ENCODE assay signal across 28 cellular contexts in genomic region chr1:208165659-208166058, GRCh38.
A peak's percentile ranks its signal among the peaks of the same experiment; 100 is the strongest.
DNase-seq lines count a peak whose midpoint lies in the region; ATAC-seq and TF ChIP-seq lines count a peak whose summit lies in the region.
"Had no signal": no experiment of that assay in that cellular context is flagged by ENCODE, and none has a peak within 500 bp of the region (broad histone marks: within the 10 kb centered on the region; RNA-seq: fewer than 3 reads in every experiment).

No MANE protein-coding gene starts in this region.

- H3K36me3 ChIP-seq in mammary epithelial cell (ENCODE audit: insufficient read depth, low read length), result no peaks in the 10 kb centered on the region
- H3K36me3 ChIP-seq in uterus, result no peaks in the 10 kb centered on the region
- H3K36me3 ChIP-seq: brain microvascular endothelial cell, thoracic aorta had no signal

- H3K4me1 ChIP-seq in mammary epithelial cell (ENCODE audit: insufficient read depth, low read length), result peaks cover 23% of the 10 kb centered on the region
- peaks cover 6 to 18% of the 10 kb centered on the region in 2 donors for H3K4me1 ChIP-seq in uterus

- peaks cover 11% of the 10 kb centered on the region for H3K79me2 ChIP-seq in mammary epithelial cell (ENCODE audit: insufficient read depth, low read length)

- H3K27me3 Mint-ChIP-seq in MCF 10A (ENCODE audit: insufficient read depth, unreplicated experiment), result no peaks in the 10 kb centered on the region

- H3K9me3 Mint-ChIP-seq in MCF 10A (ENCODE audit: unreplicated experiment), result no peaks in the 10 kb centered on the region
- H3K9me3 Mint-ChIP-seq: activated T-cell treated with anti-CD3 and anti-CD28 coated beads, Interleukin-2, amount 50 U/mL, for 72 hours; CD4-positive, CD25-positive, alpha-beta regulatory T cell; H9; naive thymus-derived CD8-positive, alpha-beta T cell; stimulated activated effector memory CD8-positive, alpha-beta T cell treated with anti-CD3 and anti-CD28 coated beads, Interleukin-12 subunit alpha, Interleukin-12 subunit beta, amount 100 ng/mL, for 72 hours; T-helper 1 cell treated with Interleukin-12 subunit alpha and Interleukin-12 subunit beta and Interleukin-4 antibody, amounts not matched to agents 30 μg/mL and 1 μg/mL, for 36 hours; WTC11 had no signal

- peak; percentile 11 for DNase-seq in mammary epithelial cell
- no peak for DNase-seq in MCF 10A (ENCODE audit: unreplicated experiment)
- DNase-seq in amniotic stem cell (lab: John Stamatoyannopoulos, UW), result peak; percentile 40
- DNase-seq in iris pigment epithelial cell (ENCODE audit: low read depth), result peak; percentile 60
- DNase-seq in uterus, result peak; percentile 63 to 73
- DNase-seq in activated CD4-positive, alpha-beta T cell treated with anti-CD3 and anti-CD28 coated beads for 48 hours, result no peak
- no peak for DNase-seq in NCI-H1436 treated with DMSO at 0.1 percent for 48 hours (lab: John Stamatoyannopoulos, UW)
- DNase-seq: activated CD8-positive, alpha-beta T cell treated with anti-CD3 and anti-CD28 coated beads, Interleukin-2, amount 10 ng/mL, durations not matched to agents 7 days and 5 days; activated T-cell treated with anti-CD3 and anti-CD28 coated beads, Interleukin-2, amount 50 U/mL, for 72 hours; brain microvascular endothelial cell; CD4-positive, CD25-positive, alpha-beta regulatory T cell; DND-41; erythroblast; H9; heart right ventricle; naive thymus-derived CD8-positive, alpha-beta T cell; NCI-H1048; NCI-H2081; NCI-H510A treated with DMSO at 0.1 percent for 48 hours; SHP77 treated with DMSO at 0.1 percent for 48 hours; stimulated activated CD4-positive, alpha-beta T cell treated with anti-CD3 and anti-CD28 coated beads, Interleukin-12 subunit alpha, Interleukin-12 subunit beta, amount 100 ng/mL, for 4 hours had no signal

- no peak for TF ChIP-seq POLR2A in uterus (IDR thresholded peaks at IDR 0.05)

- intact Hi-C loops in mammary epithelial cell (cut with micrococcal nuclease) (loop anchor here (1.0 to 5.0 kb wide), 2 partner anchors 12 to 72 kb away; no protein-coding TSS in a partner anchor), MCF 10A (cut with micrococcal nuclease) (no loop called here), uterus (cut with DNase I; ENCODE audit: low total_unique reads) (no loop called here)

- no peak for TF ChIP-seq CTCF in mammary epithelial cell (conservative IDR thresholded peaks at IDR 0.05 in 1 of 2, IDR thresholded peaks at IDR 0.05 in 1 of 2; ENCODE audit: extremely low read depth in 1 of 2, insufficient read depth in 1 of 2, low read depth in 1 of 2, low read length in 2 of 2)
- TF ChIP-seq CTCF in MCF 10A (IDR thresholded peaks at IDR 0.05; ENCODE audit: unreplicated experiment), result no peak
- no peak for TF ChIP-seq CTCF in uterus (IDR thresholded peaks at IDR 0.05)

- H3K4me2 ChIP-seq in mammary epithelial cell (ENCODE audit: insufficient read depth, low read depth, low read length), result no peak overlapping the region

- no TSS peak for BruUV-seq in mammary epithelial cell (replicated peaks; lab: Mats Ljungman, UMichigan)
- no TSS peak for BruUV-seq in MCF 10A (replicated peaks; lab: Mats Ljungman, UMichigan)

- H3K36me3 Mint-ChIP-seq in MCF 10A (ENCODE audit: insufficient read depth, unreplicated experiment), result no peaks in the 10 kb centered on the region
- H3K36me3 Mint-ChIP-seq: activated naive CD8-positive, alpha-beta T cell; CD4-positive, CD25-positive, alpha-beta regulatory T cell; naive thymus-derived CD8-positive, alpha-beta T cell; stimulated activated effector memory CD8-positive, alpha-beta T cell treated with anti-CD3 and anti-CD28 coated beads, Interleukin-12 subunit alpha, Interleukin-12 subunit beta, amount 100 ng/mL, for 72 hours; WTC11 had no signal

- WGBS in mammary epithelial cell (ENCODE audit: low coverage, missing lambda C conversion rate), result 92% methylated on average over 6 of the region's 6 CpGs

- ATAC-seq in HG03039 (IDR thresholded peaks at IDR 0.05; ENCODE audit: unreplicated experiment), result no peak
- ATAC-seq: activated CD8-positive, alpha-beta T cell treated with anti-CD3 and anti-CD28 coated beads, Interleukin-2, amount 10 ng/mL, durations not matched to agents 7 days and 5 days; activated T-cell treated with anti-CD3 and anti-CD28 coated beads, Interleukin-2, amount 50 U/mL, for 72 hours; naive thymus-derived CD8-positive, alpha-beta T cell; psoas muscle; stimulated activated effector memory CD8-positive, alpha-beta T cell treated with anti-CD3 and anti-CD28 coated beads, Interleukin-12 subunit alpha, Interleukin-12 subunit beta, amount 100 ng/mL, for 72 hours; WTC11 had no signal

- POLR2A ChIA-PET in MCF 10A (lab: Yijun Ruan, JAX), result interaction anchor here (0.7 to 2.2 kb wide), 7 partner anchors 17 to 258 kb away, joined by 3 to 24 read pairs (median 7); partner anchors contain the start of gene PLXNA2

- in situ Hi-C loops in mammary epithelial cell (cut with MboI; ENCODE audit: low sequenced_read_pairs in 2 of 2), result no loop called here

- H4K20me1 ChIP-seq in mammary epithelial cell (ENCODE audit: insufficient read depth, low read length), result no peaks in the 10 kb centered on the region

- dilution Hi-C loops in mammary epithelial cell (cut with HindIII; ENCODE audit: low sequenced_read_pairs), result no loop called here

- H3K27me3 ChIP-seq in mammary epithelial cell (ENCODE audit: insufficient read depth, low read length) (no peaks in the 10 kb centered on the region), uterus (no peaks in the 10 kb centered on the region)
- H3K27me3 ChIP-seq: brain microvascular endothelial cell, heart right ventricle had no signal

- CTCF ChIA-PET in mammary epithelial cell (lab: Charles Lee; ENCODE audit: low non-redundant PET) (interaction anchor here (0.5 kb wide), 1 partner anchor 144 kb away, joined by 4 read pairs; no protein-coding TSS in a partner anchor), MCF 10A (lab: Yijun Ruan, JAX) (interaction anchor here (0.5 to 47.3 kb wide), 11 partner anchors 8 to 230 kb away, joined by 3 to 1037 read pairs (median 7); partner anchors contain the start of gene PLXNA2)

- no peaks in the 10 kb centered on the region for H3K9me3 ChIP-seq in mammary epithelial cell (replicated peaks; ENCODE audit: insufficient read depth, low read length)
- H3K9me3 ChIP-seq in uterus, result no peaks in the 10 kb centered on the region
- H3K9me3 ChIP-seq: heart right ventricle, psoas muscle, thoracic aorta had no signal

- H3K4me1 Mint-ChIP-seq in MCF 10A (ENCODE audit: insufficient read depth, unreplicated experiment), result peaks cover 57% of the 10 kb centered on the region
- H3K4me1 Mint-ChIP-seq: CD4-positive, CD25-positive, alpha-beta regulatory T cell; stimulated activated effector memory CD8-positive, alpha-beta T cell treated with anti-CD3 and anti-CD28 coated beads, Interleukin-12 subunit alpha, Interleukin-12 subunit beta, amount 100 ng/mL, for 72 hours had no signal

- H3K27ac ChIP-seq in mammary epithelial cell (ENCODE audit: insufficient read depth, low read depth, low read length) (peak overlapping the region; percentile 64), uterus (no peak overlapping the region)
- H3K27ac ChIP-seq: brain microvascular endothelial cell, heart right ventricle, psoas muscle, thoracic aorta had no signal

- H3K4me3 ChIP-seq in mammary epithelial cell (replicated peaks in 1 of 3; ENCODE audit: insufficient read depth in 1 of 3, low read depth in 2 of 3, low read length in 3 of 3) (no peak overlapping the region), uterus (no peak overlapping the region)
- H3K4me3 ChIP-seq: heart right ventricle, psoas muscle, thoracic aorta had no signal

- H3K9ac ChIP-seq in mammary epithelial cell (ENCODE audit: insufficient read depth, low read length), result no peak overlapping the region

- no peak overlapping the region for H3K4me3 Mint-ChIP-seq in MCF 10A (ENCODE audit: unreplicated experiment)
- H3K4me3 Mint-ChIP-seq: activated CD8-positive, alpha-beta T cell treated with anti-CD3 and anti-CD28 coated beads, Interleukin-2, amount 10 ng/mL, durations not matched to agents 7 days and 5 days; activated naive CD8-positive, alpha-beta T cell; activated T-cell treated with anti-CD3 and anti-CD28 coated beads, Interleukin-2, amount 50 U/mL, for 72 hours; H9; naive thymus-derived CD8-positive, alpha-beta T cell; stimulated activated effector memory CD8-positive, alpha-beta T cell treated with anti-CD3 and anti-CD28 coated beads, Interleukin-12 subunit alpha, Interleukin-12 subunit beta, amount 100 ng/mL, for 72 hours; T-helper 1 cell treated with Interleukin-12 subunit alpha and Interleukin-12 subunit beta and Interleukin-4 antibody, amounts not matched to agents 30 μg/mL and 1 μg/mL, for 36 hours; WTC11 had no signal

- H2AFZ ChIP-seq in mammary epithelial cell (ENCODE audit: low read depth, low read length), result no peak overlapping the region

- no peak overlapping the region for H3K27ac Mint-ChIP-seq in MCF 10A (ENCODE audit: low read depth, unreplicated experiment)
- H3K27ac Mint-ChIP-seq: activated CD8-positive, alpha-beta T cell treated with anti-CD3 and anti-CD28 coated beads, Interleukin-2, amount 10 ng/mL, durations not matched to agents 7 days and 5 days; activated naive CD8-positive, alpha-beta T cell; activated T-cell treated with anti-CD3 and anti-CD28 coated beads, Interleukin-2, amount 50 U/mL, for 72 hours; CD4-positive, CD25-positive, alpha-beta regulatory T cell; H9; naive thymus-derived CD8-positive, alpha-beta T cell; stimulated activated effector memory CD8-positive, alpha-beta T cell treated with anti-CD3 and anti-CD28 coated beads, Interleukin-12 subunit alpha, Interleukin-12 subunit beta, amount 100 ng/mL, for 72 hours; T-helper 1 cell treated with Interleukin-12 subunit alpha and Interleukin-12 subunit beta and Interleukin-4 antibody, amounts not matched to agents 30 μg/mL and 1 μg/mL, for 36 hours had no signal

Comparison
In these comparisons a context has a peak if more than half of its experiments do, and no peak if none do; other contexts are left out.
1. DNase-seq: peak in mammary epithelial cell (single experiment), amniotic stem cell (single experiment), iris pigment epithelial cell (single experiment) and uterus (2 of 2); none in MCF 10A (single experiment), activated CD4-positive, alpha-beta T cell treated with anti-CD3 and anti-CD28 coated beads for 48 hours (single experiment) and NCI-H1436 treated with DMSO at 0.1 percent for 48 hours (single experiment).